15 cellular contexts compared by ENCODE assay signal in genomic region chr10:67771200-67771599, GRCh38.
DNase-seq lines count a peak whose midpoint lies in the region; ATAC-seq, FAIRE-seq and TF ChIP-seq lines count a peak whose summit lies in the region.
"Had no signal": no experiment of that assay in that cellular context is flagged by ENCODE, and none has a peak within 500 bp of the region (broad histone marks: within the 10 kb centered on the region; RNA-seq: fewer than 3 reads in every experiment).

No MANE protein-coding gene starts in this region.

- H3K9ac ChIP-seq in Loucy (ENCODE audit: low read depth, low read length, poor library complexity, severe bottlenecking) (no peak overlapping the region), PC-3 (ENCODE audit: low read length) (no peak overlapping the region)

- TF ChIP-seq CTCF in Loucy (conservative IDR thresholded peaks at IDR 0.05; ENCODE audit: low read length) (no peak), PC-3 (conservative IDR thresholded peaks at IDR 0.05; ENCODE audit: low read depth, low read length) (no peak)

- no peaks in the 10 kb centered on the region for H3K27me3 Mint-ChIP-seq in CD8-positive, alpha-beta memory T cell
- H3K27me3 Mint-ChIP-seq: activated naive CD8-positive, alpha-beta T cell had no signal

- CTCF ChIA-PET in CD8-positive, alpha-beta memory T cell (lab: Charles Lee) = interaction anchor here (0.5 to 1.3 kb wide), 3 partner anchors 8 to 17 kb away, joined by 3 to 6 read pairs (median 3); no protein-coding TSS in a partner anchor
- CTCF ChIA-PET in PC-3 (lab: Charles Lee) = no interaction called here

- H3K9me2 ChIP-seq in Loucy (replicated peaks; ENCODE audit: low read depth, low read length) (no peaks in the 10 kb centered on the region), PC-3 (replicated peaks; ENCODE audit: low read length) (no peaks in the 10 kb centered on the region)

- H2AFZ ChIP-seq in Loucy (ENCODE audit: low read length) (peak overlapping the region; percentile 59), PC-3 (ENCODE audit: low read length) (no peak overlapping the region)

- no peaks in the 10 kb centered on the region for H3K9me3 ChIP-seq in Loucy (ENCODE audit: insufficient read depth, low read depth, low read length)
- no peaks in the 10 kb centered on the region for H3K9me3 ChIP-seq in CD8-positive, alpha-beta memory T cell (ENCODE audit: low read length)
- H3K9me3 ChIP-seq in PC-3 (ENCODE audit: low read length) = no peaks in the 10 kb centered on the region

- TF ChIP-seq POLR2A in GM12892 (IDR thresholded peaks at IDR 0.05; ENCODE audit: low read depth, low read length) = no peak

- H3K27ac Mint-ChIP-seq in CD8-positive, alpha-beta memory T cell = no peak overlapping the region
- H3K27ac Mint-ChIP-seq: activated naive CD8-positive, alpha-beta T cell had no signal

- no peaks in the 10 kb centered on the region for H3K9me3 Mint-ChIP-seq in CD8-positive, alpha-beta memory T cell

- DNase-seq in GM12892 (ENCODE audit: insufficient read length) (no peak), foreskin melanocyte (no peak), NK-92 (lab: John Stamatoyannopoulos, UW; ENCODE audit: unreplicated experiment) (no peak), PC-3 (no peak)
- DNase-seq in CD8-positive, alpha-beta memory T cell = no peak
- DNase-seq: C1 segment of cervical spinal cord, NCI-H1105, NCI-H510A, T-helper 9 cell had no signal

- H3K27me3 ChIP-seq in Loucy (ENCODE audit: insufficient read depth, low read length, poor library complexity, severe bottlenecking) (no peaks in the 10 kb centered on the region), PC-3 (ENCODE audit: low read length) (no peaks in the 10 kb centered on the region)
- H3K27me3 ChIP-seq in CD8-positive, alpha-beta memory T cell (ENCODE audit: insufficient read depth, low read length, poor library complexity, severe bottlenecking) = no peaks in the 10 kb centered on the region

- BruUV-seq in PC-3 (replicated peaks; lab: Mats Ljungman, UMichigan) = no TSS peak

- H3K79me2 ChIP-seq in Loucy (ENCODE audit: insufficient read depth, low read length) = no peaks in the 10 kb centered on the region
- no peaks in the 10 kb centered on the region for H3K79me2 ChIP-seq in PC-3 (ENCODE audit: low read length)

- POLR2A ChIA-PET in CD8-positive, alpha-beta memory T cell (lab: Charles Lee) = no interaction called here
- POLR2A ChIA-PET in PC-3 (lab: Charles Lee; ENCODE audit: unreplicated experiment) = no interaction called here

- peaks cover 0 to 3% (median 2%) of the 10 kb centered on the region in 3 donors for H3K4me1 Mint-ChIP-seq in CD8-positive, alpha-beta memory T cell
- H3K4me1 Mint-ChIP-seq: neural crest cell had no signal

- no peaks in the 10 kb centered on the region for H3F3A ChIP-seq in Loucy (ENCODE audit: low read depth)
- no peaks in the 10 kb centered on the region for H3F3A ChIP-seq in PC-3 (ENCODE audit: low read length, unreplicated experiment)

- H3K4me1 ChIP-seq in Loucy (ENCODE audit: insufficient read depth, low read length, poor library complexity, severe bottlenecking) = peaks cover 18% of the 10 kb centered on the region
- no peaks in the 10 kb centered on the region for H3K4me1 ChIP-seq in CD8-positive, alpha-beta memory T cell (ENCODE audit: insufficient read depth, low read length)
- H3K4me1 ChIP-seq in PC-3 (ENCODE audit: insufficient read depth, low read length) = peaks cover 16% of the 10 kb centered on the region

- no peak overlapping the region for H3K27ac ChIP-seq in CD8-positive, alpha-beta memory T cell (ENCODE audit: low read depth, low read length)
- no peak overlapping the region for H3K27ac ChIP-seq in PC-3 (ENCODE audit: low read length)
- H3K27ac ChIP-seq: epithelial cell of prostate had no signal

- intact Hi-C loops in PC-3 (cut with micrococcal nuclease) = no loop called here

- FAIRE-seq in GM12892 (lab: Jason Lieb, UNC) = peak; percentile 81

- H4K20me1 ChIP-seq in Loucy (ENCODE audit: insufficient read depth, low read length, poor library complexity, severe bottlenecking) (no peaks in the 10 kb centered on the region), PC-3 (ENCODE audit: low read length) (no peaks in the 10 kb centered on the region)

- H3K4me2 ChIP-seq in Loucy (ENCODE audit: low read depth, low read length, poor library complexity, severe bottlenecking) (no peak overlapping the region), PC-3 (ENCODE audit: low read length) (no peak overlapping the region)

- ATAC-seq in GM19438 (IDR thresholded peaks at IDR 0.05; ENCODE audit: low read depth, unreplicated experiment) = peak; percentile 11
- ATAC-seq in HG02852 (IDR thresholded peaks at IDR 0.05; ENCODE audit: unreplicated experiment) = peak; percentile 8
- ATAC-seq in PC-3 = no peak

- no peak overlapping the region for H3K4me3 Mint-ChIP-seq in CD8-positive, alpha-beta memory T cell
- H3K4me3 Mint-ChIP-seq: activated naive CD8-positive, alpha-beta T cell; neural crest cell had no signal

- H3K36me3 Mint-ChIP-seq in CD8-positive, alpha-beta memory T cell = no peaks in the 10 kb centered on the region
- H3K36me3 Mint-ChIP-seq: activated naive CD8-positive, alpha-beta T cell had no signal

- H3K36me3 ChIP-seq in Loucy (ENCODE audit: insufficient read depth, low read length) (no peaks in the 10 kb centered on the region), PC-3 (ENCODE audit: low read depth, low read length) (no peaks in the 10 kb centered on the region)
- no peaks in the 10 kb centered on the region for H3K36me3 ChIP-seq in CD8-positive, alpha-beta memory T cell (ENCODE audit: insufficient read depth, low read length)

- H3K4me3 ChIP-seq in Loucy (ENCODE audit: low read length, poor library complexity, severe bottlenecking) = no peak overlapping the region
- no peak overlapping the region for H3K4me3 ChIP-seq in CD8-positive, alpha-beta memory T cell (ENCODE audit: low read length)
- H3K4me3 ChIP-seq in PC-3 (ENCODE audit: low read length) = no peak overlapping the region
